In genomic region chr5:16902846-16903245, GRCh38 we compare ENCODE assay signal across 19 cellular contexts. TPM values are rescaled to one million over a fixed set of nuclear protein-coding genes. Genes with fewer than 3 reads are reported as not detected.
DNase-seq lines count a peak whose midpoint lies in the region; ATAC-seq, FAIRE-seq and TF ChIP-seq lines count a peak whose summit lies in the region.
"Had no signal": no experiment of that assay in that cellular context is flagged by ENCODE, and none has a peak within 500 bp of the region (broad histone marks: within the 10 kb centered on the region; RNA-seq: fewer than 3 reads in every experiment).

No MANE protein-coding gene starts in this region.

- DNase-seq in EH (ENCODE audit: low read depth), result peak; percentile 54
- peak; percentile 59 for DNase-seq in NCI-H82 treated with DMSO at 0.1 percent for 48 hours (lab: John Stamatoyannopoulos, UW; ENCODE audit: unreplicated experiment)
- DNase-seq in epithelial cell of esophagus (ENCODE audit: low read depth), result peak; percentile 76
- no peak for DNase-seq in nephron progenitor cell
- DNase-seq in vagina (ENCODE audit: extremely low spot score in 2 of 2), result no peak
- no peak for DNase-seq in NCI-H748 treated with DMSO at 0.1 percent for 48 hours (lab: John Stamatoyannopoulos, UW)
- DNase-seq in HTR-8/SVneo (ENCODE audit: insufficient read length, low spot score), result no peak
- DNase-seq: activated CD8-positive, alpha-beta T cell treated with anti-CD3 and anti-CD28 coated beads, Interleukin-2, amount 10 ng/mL, durations not matched to agents 7 days and 5 days; Caco-2; GF-D8; KG1; kidney glomerular epithelial cell; NCI-H1436 treated with DMSO at 0.1 percent for 48 hours; NCI-H510A; occipital lobe; spleen; stimulated activated naive CD8-positive, alpha-beta T cell treated with anti-CD3 and anti-CD28 coated beads, Interleukin-15, Interleukin-2, amounts not matched to agents 100 U/mL and 50 U/mL, for 24 hours had no signal

- peaks cover 14% of the 10 kb centered on the region for H3K4me1 ChIP-seq in vagina
- H3K4me1 ChIP-seq: adrenal gland had no signal

- FAIRE-seq in HTR-8/SVneo (lab: Jason Lieb, UNC), result no peak

- no peaks in the 10 kb centered on the region for H3K27me3 ChIP-seq in vagina
- H3K27me3 ChIP-seq: adrenal gland, spleen had no signal

- TF ChIP-seq CTCF in epithelial cell of esophagus (IDR thresholded peaks at IDR 0.05; ENCODE audit: insufficient read depth, low read depth, low read length, missing control alignments), result no peak
- TF ChIP-seq CTCF in nephron progenitor cell (IDR thresholded peaks at IDR 0.05), result no peak
- TF ChIP-seq CTCF in vagina (IDR thresholded peaks at IDR 0.05), result no peak

- H3K36me3 ChIP-seq in vagina, result no peaks in the 10 kb centered on the region
- H3K36me3 ChIP-seq: adrenal gland, spleen had no signal

- intact Hi-C loops in vagina (cut with DNase I), result no loop called here

- peaks cover 75% of the 10 kb centered on the region for H3K4me1 Mint-ChIP-seq in nephron progenitor cell

- TF ChIP-seq POLR2A in vagina (IDR thresholded peaks at IDR 0.05), result no peak

- no peaks in the 10 kb centered on the region for H3K27me3 Mint-ChIP-seq in nephron progenitor cell (ENCODE audit: low read depth, poor library complexity)

- no peak for ATAC-seq in HG02759 (IDR thresholded peaks at IDR 0.05; ENCODE audit: unreplicated experiment)
- ATAC-seq: activated CD8-positive, alpha-beta T cell treated with anti-CD3 and anti-CD28 coated beads, Interleukin-2, amount 10 ng/mL, durations not matched to agents 7 days and 5 days; stimulated activated naive CD8-positive, alpha-beta T cell treated with anti-CD3 and anti-CD28 coated beads, Interleukin-15, Interleukin-2, amounts not matched to agents 100 U/mL and 50 U/mL, for 24 hours had no signal

- H3K4me3 ChIP-seq in epithelial cell of esophagus (ENCODE audit: low read length), result no peak overlapping the region
- H3K4me3 ChIP-seq in vagina, result no peak overlapping the region
- H3K4me3 ChIP-seq: adrenal gland, spleen had no signal

- no peaks in the 10 kb centered on the region for H3K9me3 ChIP-seq in vagina
- H3K9me3 ChIP-seq: adrenal gland, Caco-2 had no signal

- no peak overlapping the region for H3K4me3 Mint-ChIP-seq in nephron progenitor cell
- H3K4me3 Mint-ChIP-seq: activated CD8-positive, alpha-beta T cell treated with anti-CD3 and anti-CD28 coated beads, Interleukin-2, amount 10 ng/mL, durations not matched to agents 7 days and 5 days had no signal

- H3K9me3 Mint-ChIP-seq in nephron progenitor cell, result peaks cover 8% of the 10 kb centered on the region

- H3K27ac ChIP-seq in vagina, result no peak overlapping the region
- H3K27ac ChIP-seq: adrenal gland, spleen had no signal

- peaks cover 31% of the 10 kb centered on the region for H3K36me3 Mint-ChIP-seq in nephron progenitor cell (ENCODE audit: low read depth)

- peak overlapping the region; percentile 59 for H3K27ac Mint-ChIP-seq in nephron progenitor cell
- H3K27ac Mint-ChIP-seq: activated CD8-positive, alpha-beta T cell treated with anti-CD3 and anti-CD28 coated beads, Interleukin-2, amount 10 ng/mL, durations not matched to agents 7 days and 5 days had no signal

RNA-seq across cellular contexts. Expression of gene MYO10, which starts 33.2 kb away (rescaled TPM):
- total RNA-seq in vagina, result 22.1 TPM
- total RNA-seq: activated CD8-positive, alpha-beta T cell treated with anti-CD3 and anti-CD28 coated beads, Interleukin-2, amount 10 ng/mL, durations not matched to agents 7 days and 5 days had no signal

Comparison
In these comparisons a context has a peak if more than half of its experiments do, and no peak if none do; other contexts are left out.
1. DNase-seq: peak in EH (single experiment), NCI-H82 treated with DMSO at 0.1 percent for 48 hours (single experiment) and epithelial cell of esophagus (single experiment); none in nephron progenitor cell (single experiment), vagina (0 of 2), NCI-H748 treated with DMSO at 0.1 percent for 48 hours (single experiment) and HTR-8/SVneo (single experiment).